ENCODE assay signal across 8 cellular contexts in the genomic region with DNA sequence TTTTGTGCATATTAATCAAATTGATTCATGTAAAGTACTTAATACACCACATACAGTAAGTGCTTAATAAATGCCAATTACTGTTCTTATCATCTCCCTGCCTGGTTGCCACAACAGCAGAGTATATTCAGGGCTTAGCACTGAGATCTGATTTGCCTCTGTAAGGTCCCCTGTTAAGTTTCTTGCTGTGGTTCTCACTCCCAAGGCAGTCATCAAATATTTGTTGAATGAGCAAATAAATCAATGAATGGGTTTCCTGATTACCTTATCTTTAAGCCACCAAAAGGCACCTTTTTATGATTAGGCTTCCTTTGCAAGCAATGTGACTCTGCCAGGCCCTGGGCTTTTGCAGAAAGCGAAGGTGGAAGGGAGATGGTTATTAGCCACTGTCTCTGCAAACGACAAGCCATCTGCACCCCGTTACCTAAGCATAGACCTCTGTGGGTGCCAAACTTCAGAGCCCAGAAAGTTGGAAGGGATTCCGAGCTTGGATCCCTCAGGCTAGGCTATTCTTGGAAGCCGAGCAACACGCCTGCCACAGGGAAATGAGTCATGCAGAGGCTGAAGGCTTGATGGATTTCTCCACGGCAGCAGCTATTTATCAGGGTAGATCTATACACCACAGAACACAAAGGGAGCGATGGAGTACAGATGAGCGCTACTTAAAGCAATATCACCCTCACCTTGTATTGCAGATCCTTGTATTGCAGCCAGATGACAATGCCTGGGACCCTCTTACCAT.
DNase-seq lines count a peak whose midpoint lies in the region; ATAC-seq and TF ChIP-seq lines count a peak whose summit lies in the region.

No MANE protein-coding gene starts in this region.

- H3K36me3 Mint-ChIP-seq in activated naive CD4-positive, alpha-beta T cell treated with anti-CD3 and anti-CD28 coated beads, Interleukin-2, amount 10 ng/mL, durations not matched to agents 7 days and 5 days, result no peaks in the 10 kb centered on the region
- H3K36me3 Mint-ChIP-seq in stimulated activated effector memory CD8-positive, alpha-beta T cell treated with anti-CD3 and anti-CD28 coated beads, Interleukin-12 subunit alpha, Interleukin-12 subunit beta, amount 100 ng/mL, for 72 hours, result no peaks in the 10 kb centered on the region

- CTCF ChIA-PET in BJ (lab: Yijun Ruan, JAX), result no interaction called here
- CTCF ChIA-PET in activated naive CD4-positive, alpha-beta T cell treated with anti-CD3 and anti-CD28 coated beads, Interleukin-2, amount 10 ng/mL, durations not matched to agents 7 days and 5 days (lab: Charles Lee), result no interaction called here

- no peak for TF ChIP-seq CTCF in BJ (IDR thresholded peaks at IDR 0.05; ENCODE audit: insufficient read depth, low read depth, low read length)

- POLR2A ChIA-PET in BJ (lab: Charles Lee), result no interaction called here

- H3K4me1 Mint-ChIP-seq in activated naive CD4-positive, alpha-beta T cell treated with anti-CD3 and anti-CD28 coated beads, Interleukin-2, amount 10 ng/mL, durations not matched to agents 7 days and 5 days, result no peaks in the 10 kb centered on the region
- no peaks in the 10 kb centered on the region for H3K4me1 Mint-ChIP-seq in stimulated activated effector memory CD8-positive, alpha-beta T cell treated with anti-CD3 and anti-CD28 coated beads, Interleukin-12 subunit alpha, Interleukin-12 subunit beta, amount 100 ng/mL, for 72 hours

- H3K27me3 Mint-ChIP-seq in activated naive CD4-positive, alpha-beta T cell treated with anti-CD3 and anti-CD28 coated beads, Interleukin-2, amount 10 ng/mL, durations not matched to agents 7 days and 5 days, result no peaks in the 10 kb centered on the region

- peak; percentile 49 for DNase-seq in BJ (ENCODE audit: low read depth)
- DNase-seq in SW480 (ENCODE audit: low spot score), result peak; percentile 27
- peak; percentile 59 for DNase-seq in fibroblast of the conjunctiva (ENCODE audit: low read depth)
- peak in 40 of 56 donors; percentile 7 to 78 (median 33) for DNase-seq in nucleus accumbens (lab: John Stamatoyannopoulos, UW)
- DNase-seq in activated naive CD4-positive, alpha-beta T cell treated with anti-CD3 and anti-CD28 coated beads, Interleukin-2, amount 10 ng/mL, durations not matched to agents 7 days and 5 days, result no peak
- no peak for DNase-seq in NOMO-1 treated with dmso at 0.1 percent for 144 hours (lab: John Stamatoyannopoulos, UW; ENCODE audit: unreplicated experiment)
- no peak for DNase-seq in NCI-H82 treated with DMSO at 0.1 percent for 48 hours (lab: John Stamatoyannopoulos, UW; ENCODE audit: unreplicated experiment)
- DNase-seq in stimulated activated effector memory CD8-positive, alpha-beta T cell treated with anti-CD3 and anti-CD28 coated beads, Interleukin-12 subunit alpha, Interleukin-12 subunit beta, amount 100 ng/mL, for 72 hours (ENCODE audit: low spot score in 2 of 2), result no peak

- no peaks in the 10 kb centered on the region for H3K36me3 ChIP-seq in BJ (ENCODE audit: control insufficient read depth, insufficient read depth, low read length)

- no peak overlapping the region for H3K27ac Mint-ChIP-seq in activated naive CD4-positive, alpha-beta T cell treated with anti-CD3 and anti-CD28 coated beads, Interleukin-2, amount 10 ng/mL, durations not matched to agents 7 days and 5 days
- no peak overlapping the region for H3K27ac Mint-ChIP-seq in stimulated activated effector memory CD8-positive, alpha-beta T cell treated with anti-CD3 and anti-CD28 coated beads, Interleukin-12 subunit alpha, Interleukin-12 subunit beta, amount 100 ng/mL, for 72 hours

- peaks cover 4% of the 10 kb centered on the region for H3K9me3 Mint-ChIP-seq in activated naive CD4-positive, alpha-beta T cell treated with anti-CD3 and anti-CD28 coated beads, Interleukin-2, amount 10 ng/mL, durations not matched to agents 7 days and 5 days
- H3K9me3 Mint-ChIP-seq in stimulated activated effector memory CD8-positive, alpha-beta T cell treated with anti-CD3 and anti-CD28 coated beads, Interleukin-12 subunit alpha, Interleukin-12 subunit beta, amount 100 ng/mL, for 72 hours, result no peaks in the 10 kb centered on the region

- no peak for ATAC-seq in stimulated activated effector memory CD8-positive, alpha-beta T cell treated with anti-CD3 and anti-CD28 coated beads, Interleukin-12 subunit alpha, Interleukin-12 subunit beta, amount 100 ng/mL, for 72 hours

- no peaks in the 10 kb centered on the region; the same call in 1 of the 2 replicates for H3K27me3 ChIP-seq in BJ (ENCODE audit: control insufficient read depth, insufficient read depth, low read length)

- H3K4me3 ChIP-seq in BJ (ENCODE audit: low read depth, low read length), result no peak overlapping the region

- H3K4me3 Mint-ChIP-seq in activated naive CD4-positive, alpha-beta T cell treated with anti-CD3 and anti-CD28 coated beads, Interleukin-2, amount 10 ng/mL, durations not matched to agents 7 days and 5 days, result no peak overlapping the region
- H3K4me3 Mint-ChIP-seq in stimulated activated effector memory CD8-positive, alpha-beta T cell treated with anti-CD3 and anti-CD28 coated beads, Interleukin-12 subunit alpha, Interleukin-12 subunit beta, amount 100 ng/mL, for 72 hours, result no peak overlapping the region

Comparison
In these comparisons a context has a peak if more than half of its experiments do, and no peak if none do; other contexts are left out.
1. DNase-seq: peak in BJ (single experiment), SW480 (single experiment), fibroblast of the conjunctiva (single experiment) and nucleus accumbens (40 of 56); none in activated naive CD4-positive, alpha-beta T cell treated with anti-CD3 and anti-CD28 coated beads, Interleukin-2, amount 10 ng/mL, durations not matched to agents 7 days and 5 days (single experiment), NOMO-1 treated with dmso at 0.1 percent for 144 hours (single experiment), NCI-H82 treated with DMSO at 0.1 percent for 48 hours (single experiment) and stimulated activated effector memory CD8-positive, alpha-beta T cell treated with anti-CD3 and anti-CD28 coated beads, Interleukin-12 subunit alpha, Interleukin-12 subunit beta, amount 100 ng/mL, for 72 hours (0 of 2).